Comparison of ENCODE assay signal across 13 cellular contexts in genomic region chr11:67711212-67711611, GRCh38. TPM values are rescaled to one million over a fixed set of nuclear protein-coding genes. Genes with fewer than 3 reads are reported as not detected.
DNase-seq lines count a peak whose midpoint lies in the region; ATAC-seq and TF ChIP-seq lines count a peak whose summit lies in the region.
"Not testable (repeated sequence)": the region's sequence is repeated elsewhere in the genome, so short reads cannot be mapped to it uniquely, and the experiment has no call there.
"Had no signal": no experiment of that assay in that cellular context is flagged by ENCODE, and none has a peak within 500 bp of the region (broad histone marks: within the 10 kb centered on the region; RNA-seq: fewer than 3 reads in every experiment).

No MANE protein-coding gene starts in this region.

- H3K27me3 ChIP-seq in H7 (ENCODE audit: control insufficient read depth, insufficient read depth, low read length); breast epithelium; iPS-18a (ENCODE audit: control insufficient read depth, insufficient read depth, low read length); upper lobe of left lung: not testable (repeated sequence)
- H3K27me3 ChIP-seq in esophagus squamous epithelium: peaks cover 0 to 25% (median 0%) of the 10 kb centered on the region in 4 donors

- not testable (repeated sequence) for H3K27me3 Mint-ChIP-seq in T-helper 17 cell
- H3K27me3 Mint-ChIP-seq in natural killer cell (ENCODE audit: low read depth in 2 of 2): peaks cover 0 to 18% of the 10 kb centered on the region in 2 donors

- not testable (repeated sequence) for H3K4me1 ChIP-seq in breast epithelium; iPS-18a (ENCODE audit: control insufficient read depth, low read depth, low read length); upper lobe of left lung
- H3K4me1 ChIP-seq in esophagus squamous epithelium: peaks cover 0 to 19% (median 0%) of the 10 kb centered on the region in 3 donors

- intact Hi-C loops in breast epithelium (cut with DNase I; ENCODE audit: low total_unique reads); esophagus squamous epithelium (cut with DNase I): not testable (repeated sequence)
- intact Hi-C loops in natural killer cell (cut with micrococcal nuclease): loop anchor here (10.0 kb wide), 1 partner anchor 76 kb away; the partner anchor contains the start of gene TBX10

- not testable (repeated sequence) for TF ChIP-seq CTCF in breast epithelium (IDR thresholded peaks at IDR 0.05); esophagus squamous epithelium (IDR thresholded peaks at IDR 0.05); natural killer cell (IDR thresholded peaks at IDR 0.05); upper lobe of left lung (IDR thresholded peaks at IDR 0.05)

- H3K4me3 ChIP-seq in H7 (ENCODE audit: insufficient read depth, low read depth, low read length) (peak overlapping the region; percentile 43), breast epithelium (peak overlapping the region in 2 of 3 donors; percentile 38 to 57), esophagus squamous epithelium (peak overlapping the region in 3 of 4 donors; percentile 21 to 50 (median 25)), iPS-18a (ENCODE audit: low read length) (peak overlapping the region; percentile 46), upper lobe of left lung (peak overlapping the region in 3 of 4 donors; percentile 19 to 33 (median 29))

- H3K9me3 Mint-ChIP-seq in natural killer cell: not testable (repeated sequence)

- H3K4me3 Mint-ChIP-seq in T-helper 17 cell: peak overlapping the region; percentile 62
- peak overlapping the region; percentile 42 for H3K4me3 Mint-ChIP-seq in natural killer cell

- TF ChIP-seq POLR2A in breast epithelium (IDR thresholded peaks at IDR 0.05); esophagus squamous epithelium (IDR thresholded peaks at IDR 0.05); upper lobe of left lung (IDR thresholded peaks at IDR 0.05): not testable (repeated sequence)

- H3K36me3 ChIP-seq in H7 (replicated peaks; ENCODE audit: control insufficient read depth, insufficient read depth, low read length); breast epithelium; esophagus squamous epithelium; iPS-18a (ENCODE audit: control insufficient read depth, low read depth, low read length); upper lobe of left lung: not testable (repeated sequence)

- not testable (repeated sequence) for H3K36me3 Mint-ChIP-seq in T-helper 17 cell (ENCODE audit: low read depth); natural killer cell

- no CpG with 5 or more reads among the region's 31 CpGs for WGBS in esophagus squamous epithelium, 2 donors
- WGBS in upper lobe of left lung, 2 donors: 3% methylated on average over 7 of the region's 31 CpGs; no CpG with 5 or more reads in 1 of the 2 donors

- not testable (repeated sequence) for H3K9ac ChIP-seq in iPS-18a (ENCODE audit: low read length)

- TF ChIP-seq EP300 in upper lobe of left lung (IDR thresholded peaks at IDR 0.05): not testable (repeated sequence)

- DNase-seq in H7: peak; percentile 65
- DNase-seq in T-helper 17 cell; breast epithelium (ENCODE audit: low spot score in 2 of 2); esophagus squamous epithelium (lab: John Stamatoyannopoulos, UW); natural killer cell: not testable (repeated sequence)
- DNase-seq in retina: peak; percentile 30
- DNase-seq in upper lobe of left lung: peak in 1 of 2 donors; percentile 79

- H3K27ac Mint-ChIP-seq in T-helper 17 cell, natural killer cell: not testable (repeated sequence)

- H3K27ac ChIP-seq in breast epithelium; esophagus squamous epithelium; iPS-18a (ENCODE audit: low read length); upper lobe of left lung: not testable (repeated sequence)

- H3K4me1 Mint-ChIP-seq in T-helper 17 cell, natural killer cell: not testable (repeated sequence)

- ATAC-seq in T-helper 17 cell; natural killer cell; upper lobe of left lung (ENCODE audit: low FRiP score in 2 of 2): not testable (repeated sequence)

- H3K9me3 ChIP-seq in T-helper 17 cell (ENCODE audit: control insufficient read depth, low read length, poor library complexity, severe bottlenecking); breast epithelium; esophagus squamous epithelium; iPS-18a (ENCODE audit: control insufficient read depth, low read depth, low read length); upper lobe of left lung: not testable (repeated sequence)

RNA-seq across cellular contexts. Expression of gene ALDH3B2, which starts 36.8 kb away (rescaled TPM):
- total RNA-seq in H7 (2014; rRNA removed; shearing (Covaris generic)): not detected in 2 replicates
- total RNA-seq in T-helper 17 cell: not detected
- 10 to 100 TPM in 2 of 3 donors, under 1 TPM in 1; 0.32 to 62.3 (median 44.1) TPM for total RNA-seq in breast epithelium
- total RNA-seq in esophagus squamous epithelium: 100 to 1,000 TPM in 3 of 4 donors, 10 to 100 TPM in 1; 62.6 to 181 (median 120) TPM
- total RNA-seq in natural killer cell: not detected
- total RNA-seq in upper lobe of left lung: 1 to 10 TPM in 2 of 6 donors, under 1 TPM in 3, not detected in 1; 0.30 to 6.4 (median 0.86) TPM
- total RNA-seq: G401, H4, HFFc6, NCI-H460, Right ventricle myocardium inferior had no signal
